ENCODE assay signal across 8 cellular contexts in the genomic region with DNA sequence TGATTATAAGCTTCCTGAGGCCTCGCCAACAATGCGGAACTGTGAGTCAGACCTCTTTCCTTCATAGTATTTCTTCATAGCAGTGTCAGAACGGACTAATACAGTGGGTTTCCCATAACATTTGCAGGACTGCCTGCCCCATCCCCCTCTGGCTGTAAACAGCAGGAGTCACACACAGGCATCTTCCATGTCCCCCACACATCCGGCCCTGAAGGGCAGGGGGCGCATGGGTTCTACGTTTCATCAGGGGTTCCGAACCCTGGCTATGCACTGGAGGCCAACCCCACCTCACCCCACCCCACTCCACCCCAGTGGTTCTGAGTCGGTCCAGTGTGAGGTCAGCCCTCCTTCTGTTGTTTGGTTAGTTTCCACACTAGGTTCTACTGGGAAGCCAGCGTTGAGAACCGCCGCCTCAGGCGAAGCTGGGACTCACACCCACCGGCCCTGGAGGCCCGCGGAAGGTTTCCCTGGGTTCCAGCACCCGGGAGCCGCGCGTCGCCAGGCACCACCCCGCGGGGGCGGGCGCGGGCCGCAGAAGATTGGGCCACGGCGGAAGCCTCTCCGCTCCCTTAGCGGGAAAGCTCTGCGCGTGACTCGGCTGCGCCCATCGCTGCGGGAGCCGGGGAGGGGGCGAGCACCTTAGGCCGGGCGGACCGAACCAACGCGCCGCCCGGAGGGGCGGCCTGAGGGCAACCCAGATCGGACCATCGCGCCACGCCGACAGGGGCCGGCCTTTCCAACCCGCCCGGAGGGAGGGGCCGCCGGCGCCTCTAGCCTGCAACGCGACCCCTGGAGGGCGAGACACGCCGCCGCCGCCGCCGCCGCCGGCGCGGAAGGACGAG. TPM values are rescaled to one million over a fixed set of nuclear protein-coding genes. Genes with fewer than 3 reads are reported as not detected.
DNase-seq lines count a peak whose midpoint lies in the region; ATAC-seq and TF ChIP-seq lines count a peak whose summit lies in the region.

A gene with protein sequence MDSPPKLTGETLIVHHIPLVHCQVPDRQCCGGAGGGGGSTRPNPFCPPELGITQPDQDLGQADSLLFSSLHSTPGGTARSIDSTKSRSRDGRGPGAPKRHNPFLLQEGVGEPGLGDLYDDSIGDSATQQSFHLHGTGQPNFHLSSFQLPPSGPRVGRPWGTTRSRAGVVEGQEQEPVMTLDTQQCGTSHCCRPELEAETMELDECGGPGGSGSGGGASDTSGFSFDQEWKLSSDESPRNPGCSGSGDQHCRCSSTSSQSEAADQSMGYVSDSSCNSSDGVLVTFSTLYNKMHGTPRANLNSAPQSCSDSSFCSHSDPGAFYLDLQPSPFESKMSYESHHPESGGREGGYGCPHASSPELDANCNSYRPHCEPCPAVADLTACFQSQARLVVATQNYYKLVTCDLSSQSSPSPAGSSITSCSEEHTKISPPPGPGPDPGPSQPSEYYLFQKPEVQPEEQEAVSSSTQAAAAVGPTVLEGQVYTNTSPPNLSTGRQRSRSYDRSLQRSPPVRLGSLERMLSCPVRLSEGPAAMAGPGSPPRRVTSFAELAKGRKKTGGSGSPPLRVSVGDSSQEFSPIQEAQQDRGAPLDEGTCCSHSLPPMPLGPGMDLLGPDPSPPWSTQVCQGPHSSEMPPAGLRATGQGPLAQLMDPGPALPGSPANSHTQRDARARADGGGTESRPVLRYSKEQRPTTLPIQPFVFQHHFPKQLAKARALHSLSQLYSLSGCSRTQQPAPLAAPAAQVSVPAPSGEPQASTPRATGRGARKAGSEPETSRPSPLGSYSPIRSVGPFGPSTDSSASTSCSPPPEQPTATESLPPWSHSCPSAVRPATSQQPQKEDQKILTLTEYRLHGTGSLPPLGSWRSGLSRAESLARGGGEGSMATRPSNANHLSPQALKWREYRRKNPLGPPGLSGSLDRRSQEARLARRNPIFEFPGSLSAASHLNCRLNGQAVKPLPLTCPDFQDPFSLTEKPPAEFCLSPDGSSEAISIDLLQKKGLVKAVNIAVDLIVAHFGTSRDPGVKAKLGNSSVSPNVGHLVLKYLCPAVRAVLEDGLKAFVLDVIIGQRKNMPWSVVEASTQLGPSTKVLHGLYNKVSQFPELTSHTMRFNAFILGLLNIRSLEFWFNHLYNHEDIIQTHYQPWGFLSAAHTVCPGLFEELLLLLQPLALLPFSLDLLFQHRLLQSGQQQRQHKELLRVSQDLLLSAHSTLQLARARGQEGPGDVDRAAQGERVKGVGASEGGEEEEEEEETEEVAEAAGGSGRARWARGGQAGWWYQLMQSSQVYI (N-terminal part only) (plus strand): TSS at position 799 of the 842 bp plus-strand sequence. CDS start 56,411 bp downstream, outside the sequence.

- H3K27me3 ChIP-seq in adipocyte (replicated peaks; ENCODE audit: control insufficient read depth, insufficient read depth, low read length) (no peaks in the 10 kb centered on the region), neutrophil (peaks cover 22% of the 10 kb centered on the region), transverse colon (no peaks in the 10 kb centered on the region)

- H3K4me1 ChIP-seq in adipocyte (ENCODE audit: control insufficient read depth, insufficient read depth, low read length) (peaks cover 43% of the 10 kb centered on the region), neutrophil (ENCODE audit: control insufficient read depth in 1 of 2, insufficient read depth in 1 of 2, low read depth in 1 of 2, low read length in 1 of 2) (peaks cover 15 to 16% of the 10 kb centered on the region in 2 experiments), transverse colon (peaks cover 0 to 19% (median 5%) of the 10 kb centered on the region in 4 donors)

- TF ChIP-seq POLR2A in transverse colon (IDR thresholded peaks at IDR 0.05) = peak; percentile 52

- H3K9me3 ChIP-seq in adipocyte (ENCODE audit: control insufficient read depth, low read length) (no peaks in the 10 kb centered on the region), neutrophil (no peaks in the 10 kb centered on the region), transverse colon (no peaks in the 10 kb centered on the region)

- TF ChIP-seq CTCF in LNCaP clone FGC (IDR thresholded peaks at IDR 0.05; ENCODE audit: control insufficient read depth, extremely low read depth, insufficient read depth) = peak; percentile 38
- TF ChIP-seq CTCF in RWPE1 (conservative IDR thresholded peaks at IDR 0.05; ENCODE audit: low read depth) = peak; percentile 74
- no peak for TF ChIP-seq CTCF in neutrophil (IDR thresholded peaks at IDR 0.05)
- TF ChIP-seq CTCF in transverse colon (IDR thresholded peaks at IDR 0.05) = peak; percentile 28 to 60 (median 43)

- CTCF ChIA-PET in RWPE1 (lab: Yijun Ruan, JAX) = interaction anchor here (0.6 to 1.6 kb wide), 7 partner anchors 14 to 495 kb away, joined by 3 to 12 read pairs (median 3); a partner anchor contains a TSS

- H3K36me3 ChIP-seq in adipocyte (ENCODE audit: control insufficient read depth, insufficient read depth, low read length, severe bottlenecking) (no peaks in the 10 kb centered on the region), neutrophil (no peaks in the 10 kb centered on the region), transverse colon (no peaks in the 10 kb centered on the region)

- WGBS in transverse colon (ENCODE audit: low coverage in 1 of 2), 2 donors = 3 to 29% methylated on average over 4 to 59 of the region's 71 CpGs

- peak within 1 kb of the TSS; percentile 59 for H3K4me3 ChIP-seq in LNCaP clone FGC (ENCODE audit: low read depth, low read length)
- peak within 1 kb of the TSS; percentile 97 for H3K4me3 ChIP-seq in adipocyte (ENCODE audit: low read length)
- H3K4me3 ChIP-seq in neutrophil (ENCODE audit: low read depth in 1 of 2, low read length in 1 of 2) = peak within 1 kb of the TSS; percentile 47 to 61
- H3K4me3 ChIP-seq in transverse colon = peak within 1 kb of the TSS; percentile 55 to 85 (median 70)

- POLR2A ChIA-PET in RWPE1 (lab: Yijun Ruan, JAX; ENCODE audit: low non-redundant PET) = no interaction called here

- peak within 1 kb of the TSS; percentile 99 for H3K9ac ChIP-seq in adipocyte (ENCODE audit: low read length)

- H3K27ac ChIP-seq in RWPE1 (peak within 1 kb of the TSS; percentile 95), neutrophil (no peak within 1 kb of the TSS), transverse colon (peak within 1 kb of the TSS; percentile 89 to 96 (median 91))

- in situ Hi-C loops in transverse colon (cut with MboI; ENCODE audit: low pct_ligation_motif_present in 1 of 4, low pct_unique_long_range_greater_than_20kb in 1 of 4, low sequenced_read_pairs in 3 of 4) = loop anchor here in 3 of 4 donors (10.0 kb wide), 1 partner anchor 65 kb away; no protein-coding TSS in a partner anchor

- intact Hi-C loops in head of caudate nucleus (cut with DNase I) = loop anchor here (2.0 to 5.0 kb wide), 2 partner anchors 48 to 65 kb away; no protein-coding TSS in a partner anchor
- intact Hi-C loops in transverse colon (cut with DNase I; ENCODE audit: low total_unique reads) = loop anchor here (1.0 kb wide), 1 partner anchor 64 kb away; no protein-coding TSS in a partner anchor

- peak; percentile 24 for TF ChIP-seq EP300 in transverse colon (IDR thresholded peaks at IDR 0.05; ENCODE audit: low read depth)

- DNase-seq in GM04503 (ENCODE audit: low read depth) (peak; percentile 72), LNCaP clone FGC (ENCODE audit: low read depth) (peak; percentile 62), RWPE1 (ENCODE audit: low spot score) (peak; percentile 84), adipocyte (ENCODE audit: low read depth) (peak; percentile 96), head of caudate nucleus (peak; percentile 73 to 91 (median 83)), transverse colon (peak; percentile 76)

- no peak for ATAC-seq in HG03521 (IDR thresholded peaks at IDR 0.05; ENCODE audit: unreplicated experiment)

RNA-seq across cellular contexts. Expression of the gene that starts here (rescaled TPM):
- 10 to 100 TPM in 2 of 4 donors, 1 to 10 TPM in 2; 7.0 to 16.8 (median 12.1) TPM for total RNA-seq in transverse colon
